27 cellular contexts compared by ENCODE assay signal in genomic region chr4:133389029-133389428, GRCh38.
"Had no signal": no experiment of that assay in that cellular context is flagged by ENCODE, and none has a peak within 500 bp of the region (broad histone marks: within the 10 kb centered on the region; RNA-seq: fewer than 3 reads in every experiment).

No MANE protein-coding gene starts in this region.

- FAIRE-seq: endometrium, kidney had no signal

- H3K27ac ChIP-seq: colonic mucosa, dorsolateral prefrontal cortex, epithelial cell of prostate, esophagus squamous epithelium, gastrocnemius medialis, heart left ventricle, hepatocyte, left lung, lower lobe of right lung had no signal

- H3K9me3 ChIP-seq: colonic mucosa, gastrocnemius medialis, heart left ventricle, lower lobe of right lung had no signal

- H3K79me2 ChIP-seq: hepatocyte had no signal

- H3K4me1 ChIP-seq: colonic mucosa, esophagus squamous epithelium, gastrocnemius medialis, heart left ventricle, left lung, lower lobe of right lung had no signal

- H3K27me3 ChIP-seq: colonic mucosa, dorsolateral prefrontal cortex, esophagus squamous epithelium, gastrocnemius medialis, heart left ventricle, hepatocyte, left lung had no signal

- H2AFZ ChIP-seq: hepatocyte had no signal

- DNase-seq: colonic mucosa; cortex of kidney; dorsolateral prefrontal cortex; effector CD4-positive, alpha-beta T cell; effector memory CD4-positive, alpha-beta T cell; erythroblast; esophagus squamous epithelium; foreskin fibroblast; foreskin melanocyte; gastrocnemius medialis; glutamatergic neuron; heart left ventricle; hypothalamus; immature natural killer cell; islet precursor cell; kidney; kidney glomerular epithelial cell; left lung; left ventricle myocardium superior; lower lobe of right lung; mesenchymal stem cell; midbrain; naive thymus-derived CD4-positive, alpha-beta T cell had no signal

- H3K4me3 ChIP-seq: colonic mucosa, dorsolateral prefrontal cortex, esophagus squamous epithelium, gastrocnemius medialis, heart left ventricle, hepatocyte, left lung, lower lobe of right lung had no signal

- H3K36me3 ChIP-seq: colonic mucosa, esophagus squamous epithelium, gastrocnemius medialis, heart left ventricle, left lung, lower lobe of right lung had no signal

- H3K4me2 ChIP-seq: hepatocyte had no signal

- ATAC-seq: esophagus mucosa; gastrocnemius medialis; heart left ventricle; left lung; left ventricle myocardium superior; lower lobe of right lung; naive thymus-derived CD4-positive, alpha-beta T cell had no signal
